8 cellular contexts compared by ENCODE assay signal in genomic region chr16:30958164-30959083, GRCh38. TPM values are rescaled to one million over a fixed set of nuclear protein-coding genes. Genes with fewer than 3 reads are reported as not detected.
A peak's percentile ranks its signal among the peaks of the same experiment; 100 is the strongest.
DNase-seq lines count a peak whose midpoint lies in the region; ATAC-seq and TF ChIP-seq lines count a peak whose summit lies in the region.

No MANE protein-coding gene starts in this region.

- H3K27ac ChIP-seq in KMS-11 (no peak overlapping the region), cardiac muscle cell (peak overlapping the region; percentile 100), parathyroid adenoma (no peak overlapping the region)

- H3K79me2 ChIP-seq in KMS-11 (ENCODE audit: insufficient read depth, low read depth) (peaks cover 19% of the 10 kb centered on the region), parathyroid adenoma (no peaks in the 10 kb centered on the region)

- intact Hi-C loops in activated T-helper 1 cell treated with anti-CD3 and anti-CD28 coated beads, Interleukin-12 subunit alpha, Interleukin-12 subunit beta, Interleukin-2, Interleukin-4 antibody, amounts not matched to agents 30 ng/mL and 10 ng/mL and 1 ng/mL, durations not matched to agents 14 hours and 24 hours and 36 hours (cut with micrococcal nuclease), result loop anchor here (10.0 kb wide), 1 partner anchor 486 kb away; the partner anchor contains the start of gene ZNF843

- H3K9me3 ChIP-seq in cardiac muscle cell (ENCODE audit: low read depth) (no peaks in the 10 kb centered on the region), parathyroid adenoma (ENCODE audit: control insufficient read depth, low read length) (no peaks in the 10 kb centered on the region)

- H3K4me3 ChIP-seq in KMS-11 (IDR thresholded peaks at IDR 0.05; ENCODE audit: insufficient read depth, low read depth, low read length) (no peak overlapping the region), cardiac muscle cell (peak overlapping the region; percentile 68), parathyroid adenoma (ENCODE audit: low read depth, low read length) (peak overlapping the region; percentile 43)

- H3K27me3 ChIP-seq in KMS-11 (ENCODE audit: insufficient read depth, low read depth) (no peaks in the 10 kb centered on the region), cardiac muscle cell (no peaks in the 10 kb centered on the region), parathyroid adenoma (ENCODE audit: control insufficient read depth, insufficient read depth, low read length) (no peaks in the 10 kb centered on the region)

- peak; percentile 5 for ATAC-seq in GM21717 (IDR thresholded peaks at IDR 0.05; ENCODE audit: unreplicated experiment)

- H3K9ac ChIP-seq in KMS-11 (peak overlapping the region; percentile 90; the same call in 1 of the 2 replicates), parathyroid adenoma (no peak overlapping the region)

- H2AFZ ChIP-seq in KMS-11 (ENCODE audit: low read depth), result no peak overlapping the region
- no peak overlapping the region for H2AFZ ChIP-seq in parathyroid adenoma

- TF ChIP-seq CTCF in KMS-11 (conservative IDR thresholded peaks at IDR 0.05; ENCODE audit: low read depth, low read length) (no peak), cardiac muscle cell (IDR thresholded peaks at IDR 0.05; ENCODE audit: low read depth, low read length) (no peak), parathyroid adenoma (IDR thresholded peaks at IDR 0.05) (no peak)

- H3K4me1 Mint-ChIP-seq in activated T-helper 1 cell treated with anti-CD3 and anti-CD28 coated beads, Interleukin-12 subunit alpha, Interleukin-12 subunit beta, Interleukin-2, Interleukin-4 antibody, amounts not matched to agents 30 ng/mL and 10 ng/mL and 1 ng/mL, durations not matched to agents 14 hours and 24 hours and 36 hours (ENCODE audit: low read depth), result peaks cover 28% of the 10 kb centered on the region

- H3K27ac Mint-ChIP-seq in activated T-helper 1 cell treated with anti-CD3 and anti-CD28 coated beads, Interleukin-12 subunit alpha, Interleukin-12 subunit beta, Interleukin-2, Interleukin-4 antibody, amounts not matched to agents 30 ng/mL and 10 ng/mL and 1 ng/mL, durations not matched to agents 14 hours and 24 hours and 36 hours, result peak overlapping the region; percentile 92

- H3K4me2 ChIP-seq in KMS-11 (peak overlapping the region; percentile 66), parathyroid adenoma (ENCODE audit: low read length) (peak overlapping the region; percentile 67)

- H3K36me3 Mint-ChIP-seq in activated T-helper 1 cell treated with anti-CD3 and anti-CD28 coated beads, Interleukin-12 subunit alpha, Interleukin-12 subunit beta, Interleukin-2, Interleukin-4 antibody, amounts not matched to agents 30 ng/mL and 10 ng/mL and 1 ng/mL, durations not matched to agents 14 hours and 24 hours and 36 hours (ENCODE audit: low read depth), result peaks cover 36% of the 10 kb centered on the region

- H4K20me1 ChIP-seq in KMS-11 (ENCODE audit: insufficient read depth), result no peaks in the 10 kb centered on the region

- H3K27me3 Mint-ChIP-seq in activated T-helper 1 cell treated with anti-CD3 and anti-CD28 coated beads, Interleukin-12 subunit alpha, Interleukin-12 subunit beta, Interleukin-2, Interleukin-4 antibody, amounts not matched to agents 30 ng/mL and 10 ng/mL and 1 ng/mL, durations not matched to agents 14 hours and 24 hours and 36 hours (ENCODE audit: insufficient read depth), result no peaks in the 10 kb centered on the region

- H3K36me3 ChIP-seq in KMS-11 (ENCODE audit: insufficient read depth), result peaks cover 14% of the 10 kb centered on the region; the same call in 1 of the 2 replicates
- peaks cover 30% of the 10 kb centered on the region for H3K36me3 ChIP-seq in cardiac muscle cell
- H3K36me3 ChIP-seq in parathyroid adenoma (ENCODE audit: control insufficient read depth, insufficient read depth, low read length), result no peaks in the 10 kb centered on the region

- H3K4me3 Mint-ChIP-seq in activated T-helper 1 cell treated with anti-CD3 and anti-CD28 coated beads, Interleukin-12 subunit alpha, Interleukin-12 subunit beta, Interleukin-2, Interleukin-4 antibody, amounts not matched to agents 30 ng/mL and 10 ng/mL and 1 ng/mL, durations not matched to agents 14 hours and 24 hours and 36 hours, result peak overlapping the region; percentile 95

- peak; percentile 66 for DNase-seq in NCI-H2171 treated with DMSO at 0.1 percent for 48 hours (lab: John Stamatoyannopoulos, UW)
- DNase-seq in NCI-H2171 (lab: John Stamatoyannopoulos, UW), result no peak
- DNase-seq in activated T-helper 1 cell treated with anti-CD3 and anti-CD28 coated beads, Interleukin-12 subunit alpha, Interleukin-12 subunit beta, Interleukin-2, Interleukin-4 antibody, amounts not matched to agents 30 ng/mL and 10 ng/mL and 1 ng/mL, durations not matched to agents 14 hours and 24 hours and 36 hours (ENCODE audit: low spot score), result no peak
- DNase-seq in cardiac muscle cell (ENCODE audit: low read depth in 1 of 2, low spot score in 1 of 2), result peak; percentile 57 to 82
- no peak for DNase-seq in NCI-H2081 (lab: John Stamatoyannopoulos, UW)

- H3K4me1 ChIP-seq in KMS-11 (ENCODE audit: low read depth, poor library complexity, severe bottlenecking) (peaks cover 28% of the 10 kb centered on the region), cardiac muscle cell (ENCODE audit: low read depth) (peaks cover 3% of the 10 kb centered on the region), parathyroid adenoma (no peaks in the 10 kb centered on the region)

- no peaks in the 10 kb centered on the region for H3K9me3 Mint-ChIP-seq in activated T-helper 1 cell treated with anti-CD3 and anti-CD28 coated beads, Interleukin-12 subunit alpha, Interleukin-12 subunit beta, Interleukin-2, Interleukin-4 antibody, amounts not matched to agents 30 ng/mL and 10 ng/mL and 1 ng/mL, durations not matched to agents 14 hours and 24 hours and 36 hours

RNA-seq across cellular contexts. Expression of gene SETD1A, which starts 0.9 kb away (rescaled TPM):
- total RNA-seq in activated T-helper 1 cell treated with anti-CD3 and anti-CD28 coated beads, Interleukin-12 subunit alpha, Interleukin-12 subunit beta, Interleukin-2, Interleukin-4 antibody, amounts not matched to agents 30 ng/mL and 10 ng/mL and 1 ng/mL, durations not matched to agents 14 hours and 24 hours and 36 hours, result 34.0 and 38.8 TPM in 2 replicates
- 10.4 and 32.3 TPM in 2 replicates for total RNA-seq in cardiac muscle cell
- polyA plus RNA-seq in cardiac muscle cell, result 1.9 and 4.4 TPM in 2 replicates

RNA-seq across cellular contexts. Expression of gene ORAI3, which starts 9.6 kb away (rescaled TPM):
- 11.1 and 11.5 TPM in 2 replicates for total RNA-seq in activated T-helper 1 cell treated with anti-CD3 and anti-CD28 coated beads, Interleukin-12 subunit alpha, Interleukin-12 subunit beta, Interleukin-2, Interleukin-4 antibody, amounts not matched to agents 30 ng/mL and 10 ng/mL and 1 ng/mL, durations not matched to agents 14 hours and 24 hours and 36 hours
- total RNA-seq in cardiac muscle cell, result 88.5 and 123 TPM in 2 replicates
- 94.5 and 101 TPM in 2 replicates for polyA plus RNA-seq in cardiac muscle cell

RNA-seq across cellular contexts. Expression of gene HSD3B7, which starts 26.6 kb away (rescaled TPM):
- total RNA-seq in activated T-helper 1 cell treated with anti-CD3 and anti-CD28 coated beads, Interleukin-12 subunit alpha, Interleukin-12 subunit beta, Interleukin-2, Interleukin-4 antibody, amounts not matched to agents 30 ng/mL and 10 ng/mL and 1 ng/mL, durations not matched to agents 14 hours and 24 hours and 36 hours, result 2.1 and 3.3 TPM in 2 replicates
- 5.8 and 6.5 TPM in 2 replicates for total RNA-seq in cardiac muscle cell
- 7.5 and 8.5 TPM in 2 replicates for polyA plus RNA-seq in cardiac muscle cell

RNA-seq across cellular contexts. Expression of gene FBXL19, which starts 35.1 kb away (rescaled TPM):
- total RNA-seq in activated T-helper 1 cell treated with anti-CD3 and anti-CD28 coated beads, Interleukin-12 subunit alpha, Interleukin-12 subunit beta, Interleukin-2, Interleukin-4 antibody, amounts not matched to agents 30 ng/mL and 10 ng/mL and 1 ng/mL, durations not matched to agents 14 hours and 24 hours and 36 hours, result 32.7 and 33.2 TPM in 2 replicates
- total RNA-seq in cardiac muscle cell, result 55.1 and 60.0 TPM in 2 replicates
- 3.9 and 4.0 TPM in 2 replicates for polyA plus RNA-seq in cardiac muscle cell

RNA-seq across cellular contexts. Expression of gene STX1B, which starts 52.0 kb away (rescaled TPM):
- total RNA-seq in activated T-helper 1 cell treated with anti-CD3 and anti-CD28 coated beads, Interleukin-12 subunit alpha, Interleukin-12 subunit beta, Interleukin-2, Interleukin-4 antibody, amounts not matched to agents 30 ng/mL and 10 ng/mL and 1 ng/mL, durations not matched to agents 14 hours and 24 hours and 36 hours, result 0.34 and 0.49 TPM in 2 replicates
- total RNA-seq in cardiac muscle cell, result 8.1 and 13.7 TPM in 2 replicates
- 5.6 and 8.0 TPM in 2 replicates for polyA plus RNA-seq in cardiac muscle cell

Comparison
In these comparisons a context has a peak if more than half of its experiments do, and no peak if none do; other contexts are left out.
1. DNase-seq: peak in NCI-H2171 treated with DMSO at 0.1 percent for 48 hours (single experiment) and cardiac muscle cell (2 of 2); none in NCI-H2171 (single experiment), activated T-helper 1 cell treated with anti-CD3 and anti-CD28 coated beads, Interleukin-12 subunit alpha, Interleukin-12 subunit beta, Interleukin-2, Interleukin-4 antibody, amounts not matched to agents 30 ng/mL and 10 ng/mL and 1 ng/mL, durations not matched to agents 14 hours and 24 hours and 36 hours (single experiment) and NCI-H2081 (0 of 2).